Comparison of ENCODE assay signal across 29 cellular contexts in genomic region chr9:71355884-71356283, GRCh38.
A peak's percentile ranks its signal among the peaks of the same experiment; 100 is the strongest.
DNase-seq lines count a peak whose midpoint lies in the region; ATAC-seq, FAIRE-seq and TF ChIP-seq lines count a peak whose summit lies in the region.
"Had no signal": no experiment of that assay in that cellular context is flagged by ENCODE, and none has a peak within 500 bp of the region (broad histone marks: within the 10 kb centered on the region; RNA-seq: fewer than 3 reads in every experiment).

No MANE protein-coding gene starts in this region.

- TF ChIP-seq EP300 in Ishikawa (IDR thresholded peaks at IDR 0.05; ENCODE audit: borderline replicate concordance) (no peak), H1 (IDR thresholded peaks at IDR 0.05; ENCODE audit: borderline replicate concordance in 1 of 2, low read depth in 2 of 2, low read length in 2 of 2) (no peak)

- POLR2A ChIA-PET in H1 (lab: Charles Lee; ENCODE audit: partially characterized antibody), result no interaction called here

- FAIRE-seq in H1 (lab: Jason Lieb, UNC), result peak; percentile 78
- FAIRE-seq: A549, astrocyte, HTR-8/SVneo had no signal

- H3K79me1 ChIP-seq in H1 (ENCODE audit: low read depth, low read length) (no peaks in the 10 kb centered on the region), trophoblast cell (ENCODE audit: low read length) (no peaks in the 10 kb centered on the region)

- H2BK15ac ChIP-seq in H1 (ENCODE audit: low read length), result no peak overlapping the region

- H3K4me3 ChIP-seq in H1 (ENCODE audit: extremely low read depth in 1 of 4, insufficient read depth in 2 of 4, low read depth in 3 of 4, low read length in 4 of 4) (no peak overlapping the region), trophoblast cell (ENCODE audit: low read depth, low read length) (no peak overlapping the region)
- H3K4me3 ChIP-seq: A549, coronary artery, heart right ventricle, thoracic aorta had no signal

- DNase-seq in NCI-H2081 (lab: John Stamatoyannopoulos, UW) (peak; percentile 47 to 74), NCI-H2081 treated with DMSO at 0.1 percent for 48 hours (lab: John Stamatoyannopoulos, UW) (no peak), H1 (ENCODE audit: low read depth in 1 of 2, low spot score in 2 of 2) (no peak), trophoblast cell (peak; percentile 4 to 37), SK-N-DZ (ENCODE audit: low spot score) (no peak), HuH-7.5 (ENCODE audit: low spot score) (no peak)
- DNase-seq: activated CD4-positive, alpha-beta T cell treated with anti-CD3 and anti-CD28 coated beads for 48 hours; activated CD8-positive, alpha-beta memory T cell treated with anti-CD3 and anti-CD28 coated beads for 24 hours; activated effector memory CD4-positive, alpha-beta T cell treated with anti-CD3 and anti-CD28 coated beads, Interleukin-2, amount 50 U/mL, for 16 hours; CD8-positive, alpha-beta memory T cell; DMS79; effector memory CD8-positive, alpha-beta T cell; foreskin keratinocyte; GDM1; heart right ventricle; MM.1S; NCI-H1436 treated with DMSO at 0.1 percent for 48 hours; NCI-H774; nucleus accumbens; stimulated activated naive CD4-positive, alpha-beta T cell treated with Interleukin-2 at 50 U/mL for 16 hours had no signal

- no peak overlapping the region for H4K5ac ChIP-seq in H1 (ENCODE audit: insufficient read length, low read depth, low read length)

- H2BK12ac ChIP-seq in H1 (ENCODE audit: low read depth, low read length), result no peak overlapping the region
- no peak overlapping the region for H2BK12ac ChIP-seq in trophoblast cell (ENCODE audit: low read length)

- no peaks in the 10 kb centered on the region for H4K20me1 ChIP-seq in H1 (replicated peaks in 1 of 2; ENCODE audit: control insufficient read depth in 1 of 2, insufficient read depth in 2 of 2, low read length in 2 of 2)

- no peaks in the 10 kb centered on the region for H3K23me2 ChIP-seq in H1 (ENCODE audit: low read depth, low read length)

- H3K56ac ChIP-seq in H1 (replicated peaks; ENCODE audit: insufficient read length, low read depth, low read length), result no peak overlapping the region

- no peak for ATAC-seq in HG03025 (IDR thresholded peaks at IDR 0.05; ENCODE audit: low FRiP score, unreplicated experiment)
- ATAC-seq: A549; effector memory CD8-positive, alpha-beta T cell; esophagus mucosa; foreskin keratinocyte; heart right ventricle had no signal

- TF ChIP-seq POLR2A in H1 (IDR thresholded peaks at IDR 0.05; ENCODE audit: control extremely low read depth in 1 of 2, low read depth in 2 of 2, low read length in 2 of 2), result no peak

- CTCF ChIA-PET in H1 (lab: Charles Lee; ENCODE audit: partially characterized antibody), result interaction anchor here (0.6 to 2.9 kb wide), 27 partner anchors 9 to 719 kb away, joined by 3 to 9 read pairs (median 3); no protein-coding TSS in a partner anchor

- H3K27me3 ChIP-seq in H1 (replicated peaks in 1 of 4; ENCODE audit: control insufficient read depth in 3 of 4, extremely low read depth in 1 of 4, insufficient read depth in 3 of 4, low read length in 3 of 4), result no peaks in the 10 kb centered on the region
- H3K27me3 ChIP-seq in trophoblast cell (ENCODE audit: insufficient read depth, low read length), result no peaks in the 10 kb centered on the region
- H3K27me3 ChIP-seq: foreskin keratinocyte, heart right ventricle had no signal

- H3K79me2 ChIP-seq in H1 (ENCODE audit: control insufficient read depth in 1 of 2, insufficient read depth in 2 of 2, low read length in 2 of 2), result no peaks in the 10 kb centered on the region
- H3K79me2 ChIP-seq in trophoblast cell (ENCODE audit: control insufficient read depth, insufficient read depth, low read length, poor library complexity), result no peaks in the 10 kb centered on the region

- TF ChIP-seq RAD21 in Ishikawa (IDR thresholded peaks at IDR 0.05; ENCODE audit: low read depth), result 0 out of 2 replicates have a peak, but pooled peaks have one; percentile 2
- peak; percentile 83 to 90 for TF ChIP-seq RAD21 in H1 (IDR thresholded peaks at IDR 0.05 in 1 of 2, conservative IDR thresholded peaks at IDR 0.05 in 1 of 2; ENCODE audit: low read depth in 2 of 2, low read length in 2 of 2)

- no peaks in the 10 kb centered on the region for H3K4me1 ChIP-seq in H1 (replicated peaks in 1 of 4; ENCODE audit: control insufficient read depth in 3 of 4, insufficient read depth in 4 of 4, low read length in 3 of 4)
- H3K4me1 ChIP-seq in trophoblast cell (ENCODE audit: control insufficient read depth in 1 of 2, insufficient read depth in 2 of 2, low read length in 2 of 2), result no peaks in the 10 kb centered on the region
- H3K4me1 ChIP-seq: A549, foreskin keratinocyte, heart right ventricle had no signal

- no peak overlapping the region for H4K8ac ChIP-seq in H1 (ENCODE audit: extremely low read depth, insufficient read depth, low read length)
- H4K8ac ChIP-seq in trophoblast cell (ENCODE audit: low read depth, low read length), result no peak overlapping the region

- H2AFZ ChIP-seq in H1 (ENCODE audit: low read length), result no peak overlapping the region
- H2AFZ ChIP-seq in trophoblast cell (ENCODE audit: insufficient read depth, low read length, poor library complexity), result no peak overlapping the region

- no peak overlapping the region for H2BK20ac ChIP-seq in H1 (ENCODE audit: low read length)

- no peak overlapping the region for H3K23ac ChIP-seq in H1 (ENCODE audit: insufficient read length)
- no peak overlapping the region for H3K23ac ChIP-seq in trophoblast cell (ENCODE audit: low read length)

- H2BK120ac ChIP-seq in H1 (replicated peaks; ENCODE audit: low read depth, low read length), result no peak overlapping the region
- H2BK120ac ChIP-seq in trophoblast cell (ENCODE audit: insufficient read depth, low read length, poor library complexity), result no peak overlapping the region

- H3K9ac ChIP-seq in H1 (replicated peaks in 1 of 4; ENCODE audit: extremely low read depth in 1 of 4, low read depth in 3 of 4, low read length in 3 of 4), result no peak overlapping the region
- H3K9ac ChIP-seq in trophoblast cell (ENCODE audit: low read length), result no peak overlapping the region
- H3K9ac ChIP-seq: KMS-11 had no signal

- H3K27ac ChIP-seq in H1 (ENCODE audit: low read depth, low read length) (no peak overlapping the region), trophoblast cell (ENCODE audit: low read depth, low read length) (no peak overlapping the region)
- H3K27ac ChIP-seq: A549, coronary artery, foreskin keratinocyte, heart right ventricle, KMS-11, thoracic aorta had no signal

- H2BK5ac ChIP-seq in H1 (ENCODE audit: low read depth, low read length), result no peak overlapping the region
- no peak overlapping the region for H2BK5ac ChIP-seq in trophoblast cell (ENCODE audit: low read depth, low read length, poor library complexity)

- H2AK5ac ChIP-seq in H1 (ENCODE audit: low read depth, low read length) (no peak overlapping the region), trophoblast cell (ENCODE audit: low read length) (no peak overlapping the region)

- peak in 2 of 3 experiments; percentile 65 to 68; a peak in 3 of 4 replicates for TF ChIP-seq CTCF in H1 (IDR thresholded peaks at IDR 0.05; ENCODE audit: control extremely low read depth in 1 of 3, insufficient read depth in 1 of 3, low read depth in 1 of 3, low read length in 3 of 3)

- no peak overlapping the region for H4K12ac ChIP-seq in trophoblast cell (ENCODE audit: low read depth, low read length)

- 39% methylated on average over 4 of the region's 4 CpGs; no CpG with 5 or more reads in 1 of the 2 experiments for WGBS in H1 (ENCODE audit: extremely low coverage in 1 of 2, insufficient coverage in 1 of 2, insufficient read length in 1 of 2, insufficient replicate concordance in 2 of 2, low coverage in 1 of 2, low lambda C conversion rate in 2 of 2, missing lambda C conversion rate in 1 of 2), 2 experiments
- WGBS in trophoblast cell (ENCODE audit: extremely low coverage, insufficient coverage, insufficient read length), result no CpG with 5 or more reads among the region's 4 CpGs

- H3K4me2 ChIP-seq in H1 (ENCODE audit: insufficient read depth in 1 of 2, low read depth in 2 of 2, low read length in 2 of 2), result no peak overlapping the region
- H3K4me2 ChIP-seq in trophoblast cell (ENCODE audit: low read length), result no peak overlapping the region
- H3K4me2 ChIP-seq: A549, KMS-11 had no signal

- H3K18ac ChIP-seq in H1 (ENCODE audit: extremely low read depth, low read length) (no peak overlapping the region), trophoblast cell (ENCODE audit: low read length) (no peak overlapping the region)

- H3K36me3 ChIP-seq in H1 (ENCODE audit: control insufficient read depth in 2 of 4, insufficient read depth in 4 of 4, low read length in 3 of 4) (no peaks in the 10 kb centered on the region), trophoblast cell (ENCODE audit: control insufficient read depth in 1 of 2, insufficient read depth in 2 of 2, low read length in 2 of 2) (no peaks in the 10 kb centered on the region)
- H3K36me3 ChIP-seq: heart right ventricle, thoracic aorta had no signal

- H3K9me3 ChIP-seq in H1 (ENCODE audit: insufficient read depth in 2 of 2, low read depth in 1 of 2, low read length in 1 of 2), result no peaks in the 10 kb centered on the region
- no peaks in the 10 kb centered on the region for H3K9me3 ChIP-seq in trophoblast cell (ENCODE audit: insufficient read depth, low read depth, low read length)
- H3K9me3 ChIP-seq: A549, heart right ventricle, thoracic aorta had no signal

- no peak overlapping the region for H3K14ac ChIP-seq in H1 (ENCODE audit: insufficient read length)
- no peak overlapping the region for H3K14ac ChIP-seq in trophoblast cell (ENCODE audit: low read length)

- H4K91ac ChIP-seq in H1 (replicated peaks; ENCODE audit: insufficient read length, low read length) (no peak overlapping the region), trophoblast cell (ENCODE audit: low read depth, low read length) (no peak overlapping the region)

- H3K4ac ChIP-seq in H1 (replicated peaks; ENCODE audit: insufficient read length, low read depth, low read length), result no peak overlapping the region
- no peak overlapping the region for H3K4ac ChIP-seq in trophoblast cell (ENCODE audit: low read depth, low read length)

TF ChIP-seq in Ishikawa, 13 proteins besides CTCF, POLR2A, EP300 and RAD21:
- no peak for TF ChIP-seq CEBPB (IDR thresholded peaks at IDR 0.05)

TF ChIP-seq in H1, 55 proteins besides CTCF, POLR2A, EP300 and RAD21:
- no peak for TF ChIP-seq GABPA (IDR thresholded peaks at IDR 0.05; ENCODE audit: borderline replicate concordance, insufficient read depth, low read length)
- TF ChIP-seq EZH2 (IDR thresholded peaks at IDR 0.05; ENCODE audit: low read depth, low read length, severe bottlenecking), result no peak
- no peak; the same call in 1 of the 2 replicates for TF ChIP-seq EGR1 (IDR thresholded peaks at IDR 0.05; ENCODE audit: borderline replicate concordance, low read depth, low read length)
- no peak for TF ChIP-seq ASH2L (IDR thresholded peaks at IDR 0.05; ENCODE audit: low read length)

Comparison
In these comparisons a context has a peak if more than half of its experiments do, and no peak if none do; other contexts are left out.
1. DNase-seq: peak in NCI-H2081 (2 of 2) and trophoblast cell (2 of 2); none in NCI-H2081 treated with DMSO at 0.1 percent for 48 hours (single experiment), H1 (0 of 2), SK-N-DZ (single experiment) and HuH-7.5 (single experiment).